25 cellular contexts compared by ENCODE assay signal in genomic region chr15:38197553-38197952, GRCh38.
"Had no signal": no experiment of that assay in that cellular context is flagged by ENCODE, and none has a peak within 500 bp of the region (broad histone marks: within the 10 kb centered on the region; RNA-seq: fewer than 3 reads in every experiment).

No MANE protein-coding gene starts in this region.

- H3K4me3 ChIP-seq: adrenal gland, breast epithelium, Peyer's patch had no signal

- H3K9me3 ChIP-seq: adrenal gland, breast epithelium, Peyer's patch had no signal

- ATAC-seq: activated CD8-positive, alpha-beta T cell treated with anti-CD3 and anti-CD28 coated beads, Interleukin-2, amount 10 ng/mL, durations not matched to agents 7 days and 5 days; T-helper 17 cell; WTC11 had no signal

- DNase-seq: activated CD4-positive, alpha-beta T cell treated with anti-CD3 and anti-CD28 coated beads for 48 hours; activated CD4-positive, alpha-beta T cell treated with anti-CD3 and anti-CD28 coated beads, Interleukin-2, amount 50 U/mL, for 4 hours; activated CD4-positive, CD25-positive, alpha-beta regulatory T cell treated with anti-CD3 and anti-CD28 coated beads, Interleukin-2, amount 50 U/mL, for 72 hours; activated CD8-positive, alpha-beta memory T cell treated with anti-CD3 and anti-CD28 coated beads, Interleukin-2, amount 50 U/mL, for 48 hours; activated CD8-positive, alpha-beta T cell treated with anti-CD3 and anti-CD28 coated beads, Interleukin-2, amount 10 ng/mL, durations not matched to agents 7 days and 5 days; activated naive CD4-positive, alpha-beta T cell treated with anti-CD3 and anti-CD28 coated beads, Interleukin-2, amount 50 U/mL, for 16 hours; activated naive CD8-positive, alpha-beta T cell treated with anti-CD3 and anti-CD28 coated beads, Interleukin-2, amount 10 ng/mL, durations not matched to agents 7 days and 5 days; activated T-cell treated with anti-CD3 and anti-CD28 coated beads, Interleukin-2, amount 50 U/mL, for 1 hour; adrenal gland; KG1; NCI-H1048; NCI-H1417 treated with DMSO at 0.1 percent for 48 hours; NCI-H1694; NCI-H2029; NCI-H345; NCI-H510A; NCI-H526 treated with DMSO at 0.1 percent for 48 hours; NCI-H82; OCI-M1; Peyer's patch; SHP77; T-helper 17 cell; T-helper 9 cell had no signal

- H3K4me1 ChIP-seq: breast epithelium, Peyer's patch had no signal

- H3K36me3 ChIP-seq: adrenal gland, breast epithelium, Peyer's patch had no signal

- H3K27ac ChIP-seq: adrenal gland, breast epithelium, Peyer's patch had no signal

- H3K27me3 ChIP-seq: adrenal gland, breast epithelium, Peyer's patch had no signal
